ENCODE assay signal across 17 cellular contexts in the genomic region with DNA sequence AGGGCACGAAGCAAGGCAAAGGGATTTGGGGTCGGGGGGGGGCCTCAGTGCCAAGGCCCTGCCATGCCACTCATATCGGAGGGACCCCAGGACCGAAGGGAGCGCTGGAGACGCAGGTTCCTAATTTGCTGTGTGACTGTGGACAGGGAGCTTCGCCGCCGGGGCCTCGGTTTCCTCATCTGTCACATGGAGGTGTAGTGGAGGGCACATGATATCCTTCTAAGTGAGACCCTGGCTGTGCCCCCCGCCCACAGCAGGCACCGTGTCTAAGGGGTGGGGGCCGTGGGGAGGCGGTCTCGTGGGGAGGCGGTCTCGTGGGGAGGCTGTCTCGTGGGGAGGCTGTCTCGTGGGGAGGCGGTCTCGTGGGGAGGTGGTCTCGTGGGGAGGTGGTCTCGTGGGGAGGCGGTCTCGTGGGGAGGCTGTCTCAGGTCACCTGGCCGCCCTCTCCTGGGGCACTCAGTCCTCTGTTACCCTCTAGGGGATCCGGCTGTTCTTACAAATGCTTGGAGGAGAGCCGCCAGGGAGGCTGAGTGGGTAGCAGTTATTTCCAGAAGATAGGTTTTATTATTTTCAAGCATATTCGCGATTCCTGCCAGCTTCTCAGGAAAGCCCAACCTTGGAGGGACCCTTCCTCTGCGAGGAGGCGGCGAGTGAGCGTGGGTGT.
"Had no signal": no experiment of that assay in that cellular context is flagged by ENCODE, and none has a peak within 500 bp of the region (broad histone marks: within the 10 kb centered on the region; RNA-seq: fewer than 3 reads in every experiment).

No MANE protein-coding gene starts in this region.

- ATAC-seq: SK-N-SH treated with all-trans-retinoic acid at 6 μM for 48 hours, upper lobe of right lung had no signal

- H3K27ac ChIP-seq: coronary artery, spleen, thyroid gland, upper lobe of right lung had no signal

- H3K27ac Mint-ChIP-seq: activated CD4-positive, alpha-beta T cell treated with anti-CD3 and anti-CD28 coated beads, Interleukin-2, amount 10 ng/mL, durations not matched to agents 7 days and 5 days; activated naive CD8-positive, alpha-beta T cell treated with anti-CD3 and anti-CD28 coated beads, Interleukin-2, amount 10 ng/mL, durations not matched to agents 7 days and 5 days; activated T-cell treated with anti-CD3 and anti-CD28 coated beads, Interleukin-2, amount 50 U/mL, for 24 hours; activated T-helper 2 cell treated with anti-CD3 and anti-CD28 coated beads, Interferon-gamma antibody, Interleukin-2, Interleukin-4, amounts not matched to agents 10 μg/mL and 5 μg/mL and 100 μg/mL, durations not matched to agents 14 hours and 24 hours and 36 hours; immature natural killer cell had no signal

- H3K9me3 ChIP-seq: mucosa of descending colon, spleen, thyroid gland, upper lobe of right lung had no signal

- H3K4me3 ChIP-seq: coronary artery, mucosa of descending colon, spleen, thyroid gland, upper lobe of right lung had no signal

- H3K36me3 ChIP-seq: spleen, thyroid gland, upper lobe of right lung had no signal

- H3K4me3 Mint-ChIP-seq: activated CD4-positive, alpha-beta T cell treated with anti-CD3 and anti-CD28 coated beads, Interleukin-2, amount 10 ng/mL, durations not matched to agents 7 days and 5 days; activated naive CD8-positive, alpha-beta T cell treated with anti-CD3 and anti-CD28 coated beads, Interleukin-2, amount 10 ng/mL, durations not matched to agents 7 days and 5 days; activated T-cell treated with anti-CD3 and anti-CD28 coated beads, Interleukin-2, amount 50 U/mL, for 24 hours; endodermal cell; immature natural killer cell had no signal

- H3K9me3 Mint-ChIP-seq: activated CD4-positive, alpha-beta T cell treated with anti-CD3 and anti-CD28 coated beads, Interleukin-2, amount 10 ng/mL, durations not matched to agents 7 days and 5 days; activated naive CD8-positive, alpha-beta T cell treated with anti-CD3 and anti-CD28 coated beads, Interleukin-2, amount 10 ng/mL, durations not matched to agents 7 days and 5 days; activated T-cell treated with anti-CD3 and anti-CD28 coated beads, Interleukin-2, amount 50 U/mL, for 24 hours; activated T-helper 2 cell treated with anti-CD3 and anti-CD28 coated beads, Interferon-gamma antibody, Interleukin-2, Interleukin-4, amounts not matched to agents 10 μg/mL and 5 μg/mL and 100 μg/mL, durations not matched to agents 14 hours and 24 hours and 36 hours; endodermal cell; immature natural killer cell had no signal

- H3K27me3 ChIP-seq: thyroid gland had no signal

- H3K4me1 ChIP-seq: thyroid gland, upper lobe of right lung had no signal

- DNase-seq: activated CD8-positive, alpha-beta memory T cell treated with anti-CD3 and anti-CD28 coated beads for 24 hours; activated CD8-positive, alpha-beta memory T cell treated with anti-CD3 and anti-CD28 coated beads, Interleukin-2, amount 50 U/mL, for 4 hours; activated naive CD4-positive, alpha-beta T cell treated with Interleukin-2 at 50 U/mL for 16 hours; activated T-cell treated with anti-CD3 and anti-CD28 coated beads, Interleukin-2, amount 50 U/mL, for 24 hours; amniotic stem cell; immature natural killer cell; kidney glomerular epithelial cell; thyroid gland; upper lobe of right lung had no signal

- H3K36me3 Mint-ChIP-seq: activated naive CD8-positive, alpha-beta T cell treated with anti-CD3 and anti-CD28 coated beads, Interleukin-2, amount 10 ng/mL, durations not matched to agents 7 days and 5 days; immature natural killer cell had no signal

- H3K27me3 Mint-ChIP-seq: activated CD4-positive, alpha-beta T cell treated with anti-CD3 and anti-CD28 coated beads, Interleukin-2, amount 10 ng/mL, durations not matched to agents 7 days and 5 days; activated T-cell treated with anti-CD3 and anti-CD28 coated beads, Interleukin-2, amount 50 U/mL, for 24 hours had no signal

- H3K4me1 Mint-ChIP-seq: activated naive CD8-positive, alpha-beta T cell treated with anti-CD3 and anti-CD28 coated beads, Interleukin-2, amount 10 ng/mL, durations not matched to agents 7 days and 5 days; immature natural killer cell had no signal
